In genomic region chr1:165595561-165595960, GRCh38 we compare ENCODE assay signal across 21 cellular contexts. TPM values are rescaled to one million over a fixed set of nuclear protein-coding genes. Genes with fewer than 3 reads are reported as not detected.
DNase-seq lines count a peak whose midpoint lies in the region; TF ChIP-seq lines count a peak whose summit lies in the region.
"Had no signal": no experiment of that assay in that cellular context is flagged by ENCODE, and none has a peak within 500 bp of the region (broad histone marks: within the 10 kb centered on the region; RNA-seq: fewer than 3 reads in every experiment).

No MANE protein-coding gene starts in this region.

- no peaks in the 10 kb centered on the region for H3K36me3 Mint-ChIP-seq in immature natural killer cell
- H3K36me3 Mint-ChIP-seq: activated CD8-positive, alpha-beta memory T cell treated with anti-CD3 and anti-CD28 coated beads, Interleukin-2, amount 10 ng/mL, durations not matched to agents 7 days and 5 days had no signal

- no peak overlapping the region for H3K27ac Mint-ChIP-seq in immature natural killer cell
- H3K27ac Mint-ChIP-seq: activated CD8-positive, alpha-beta memory T cell treated with anti-CD3 and anti-CD28 coated beads, Interleukin-2, amount 10 ng/mL, durations not matched to agents 7 days and 5 days; activated naive CD8-positive, alpha-beta T cell treated with anti-CD3 and anti-CD28 coated beads, Interleukin-2, amount 50 U/mL, for 24 hours; activated T-helper 17 cell treated with anti-CD3 and anti-CD28 coated beads, Interleukin-2, amount 50 U/mL, for 72 hours; CD4-positive, alpha-beta T cell had no signal

- peaks cover 0 to 2% (median 0%) of the 10 kb centered on the region in 6 donors for H3K9me3 Mint-ChIP-seq in immature natural killer cell
- H3K9me3 Mint-ChIP-seq: activated naive CD8-positive, alpha-beta T cell treated with anti-CD3 and anti-CD28 coated beads, Interleukin-2, amount 50 U/mL, for 24 hours; activated T-helper 17 cell treated with anti-CD3 and anti-CD28 coated beads, Interleukin-2, amount 50 U/mL, for 72 hours; CD4-positive, alpha-beta T cell had no signal

- no peak overlapping the region for H3K4me3 ChIP-seq in AG10803 (ENCODE audit: low read length)
- H3K4me3 ChIP-seq in HFF-Myc (replicated peaks; ENCODE audit: low read depth, low read length): no peak overlapping the region
- no peak overlapping the region for H3K4me3 ChIP-seq in foreskin fibroblast (ENCODE audit: low read depth in 1 of 2, low read length in 2 of 2)
- H3K4me3 ChIP-seq: lung, MG63 had no signal

- no peak overlapping the region for H3K4me3 Mint-ChIP-seq in immature natural killer cell
- H3K4me3 Mint-ChIP-seq: activated CD8-positive, alpha-beta memory T cell treated with anti-CD3 and anti-CD28 coated beads, Interleukin-2, amount 10 ng/mL, durations not matched to agents 7 days and 5 days; activated naive CD8-positive, alpha-beta T cell treated with anti-CD3 and anti-CD28 coated beads, Interleukin-2, amount 50 U/mL, for 24 hours; CD4-positive, alpha-beta T cell had no signal

- peaks cover 14 to 20% (median 18%) of the 10 kb centered on the region in 3 donors for H3K27me3 Mint-ChIP-seq in immature natural killer cell (ENCODE audit: low read depth in 3 of 3)

- no peak for TF ChIP-seq CTCF in AG10803 (conservative IDR thresholded peaks at IDR 0.05; ENCODE audit: low read length)
- TF ChIP-seq CTCF in HFF-Myc (IDR thresholded peaks at IDR 0.05; ENCODE audit: low read depth, low read length, missing control alignments): no peak
- no peak for TF ChIP-seq CTCF in foreskin fibroblast (IDR thresholded peaks at IDR 0.05; ENCODE audit: low read depth, low read length)

- peaks cover 18 to 19% of the 10 kb centered on the region in 2 donors for H3K4me1 Mint-ChIP-seq in immature natural killer cell

- H3K27ac ChIP-seq in caudate nucleus (ENCODE audit: low read depth, low read length): no peak overlapping the region

- peak; percentile 90 for DNase-seq in AG10803 (ENCODE audit: low read depth)
- peak; percentile 84 for DNase-seq in HFF-Myc (ENCODE audit: extremely low read depth, low read depth)
- DNase-seq in astrocyte of the hippocampus (ENCODE audit: low read depth, low spot score): peak; percentile 23
- DNase-seq in foreskin fibroblast: peak; percentile 34 to 59
- no peak for DNase-seq in NCI-H748 (lab: John Stamatoyannopoulos, UW; ENCODE audit: unreplicated experiment)
- no peak for DNase-seq in activated naive CD4-positive, alpha-beta T cell treated with anti-CD3 and anti-CD28 coated beads, Interleukin-2, amount 50 U/mL, for 16 hours
- DNase-seq in caudate nucleus (lab: John Stamatoyannopoulos, UW): no peak
- no peak for DNase-seq in immature natural killer cell
- DNase-seq: ACHN; activated CD8-positive, alpha-beta memory T cell treated with anti-CD3 and anti-CD28 coated beads, Interleukin-2, amount 10 ng/mL, durations not matched to agents 7 days and 5 days; activated naive CD8-positive, alpha-beta T cell treated with anti-CD3 and anti-CD28 coated beads, Interleukin-2, amount 50 U/mL, for 24 hours; CD4-positive, alpha-beta T cell; central memory CD4-positive, alpha-beta T cell; MG63; NCI-H446; occipital lobe; stimulated activated CD4-positive, alpha-beta T cell treated with anti-CD3 and anti-CD28 coated beads, Interleukin-15, amount 100 ng/mL, for 24 hours; SW 1271 had no signal

RNA-seq across cellular contexts. Expression of gene MGST3, which starts 35.5 kb away (rescaled TPM):
- 100 to 1,000 TPM in 2 of 3 donors, 10 to 100 TPM in 1; 81.6 to 149 (median 104) TPM for polyA plus RNA-seq in immature natural killer cell

RNA-seq across cellular contexts. Expression of gene LRRC52, which starts 51.8 kb away (rescaled TPM):
- not detected for polyA plus RNA-seq in immature natural killer cell
- polyA plus RNA-seq: esophagus had no signal

Comparison
In these comparisons a context has a peak if more than half of its experiments do, and no peak if none do; other contexts are left out.
1. DNase-seq: peak in AG10803 (single experiment), HFF-Myc (single experiment), astrocyte of the hippocampus (single experiment) and foreskin fibroblast (2 of 2); none in NCI-H748 (single experiment), activated naive CD4-positive, alpha-beta T cell treated with anti-CD3 and anti-CD28 coated beads, Interleukin-2, amount 50 U/mL, for 16 hours (single experiment), caudate nucleus (0 of 61) and immature natural killer cell (0 of 3).